9 cellular contexts compared by ENCODE assay signal in the genomic region with DNA sequence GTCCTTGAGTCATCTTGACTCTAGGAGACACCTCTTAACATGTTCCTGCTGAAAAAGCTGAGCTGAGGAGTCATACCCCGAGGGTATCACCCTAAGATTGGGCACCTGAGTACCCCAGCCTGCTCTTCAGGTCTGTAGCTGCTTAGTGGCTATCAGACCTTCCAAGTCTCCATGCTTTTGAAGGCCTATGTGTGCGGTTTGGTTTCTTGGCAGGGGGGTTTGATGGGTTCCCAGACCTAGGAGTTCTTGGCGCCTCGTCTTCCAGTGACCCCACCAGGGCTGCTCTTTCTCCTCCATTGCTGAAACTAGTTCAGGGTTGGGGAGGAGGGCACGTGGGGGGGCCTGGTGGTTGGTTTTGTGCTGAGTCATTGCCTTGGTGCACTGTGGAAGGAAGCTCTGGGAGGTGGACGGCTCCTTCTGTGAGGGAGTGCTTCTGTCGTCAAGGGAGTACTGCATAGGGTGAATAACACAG. TPM values are rescaled to one million over a fixed set of nuclear protein-coding genes. Genes with fewer than 3 reads are reported as not detected.
DNase-seq lines count a peak whose midpoint lies in the region; ATAC-seq, FAIRE-seq and TF ChIP-seq lines count a peak whose summit lies in the region.
"Had no signal": no experiment of that assay in that cellular context is flagged by ENCODE, and none has a peak within 500 bp of the region (broad histone marks: within the 10 kb centered on the region; RNA-seq: fewer than 3 reads in every experiment).

No MANE protein-coding gene starts in this region.

- FAIRE-seq in keratinocyte (lab: Jason Lieb, UNC) = no peak
- no peak for FAIRE-seq in frontal cortex (lab: Jason Lieb, UNC)

- H3K4me3 Mint-ChIP-seq in activated B cell treated with CpG ODN at 0.5 μM for 24 hours = no peak overlapping the region

- H3K27ac ChIP-seq in left ventricle myocardium inferior (replicated peaks) (peak overlapping the region; percentile 17), keratinocyte (ENCODE audit: control insufficient read depth, insufficient read depth, low read length) (peak overlapping the region; percentile 89)

- H3K9me1 ChIP-seq in keratinocyte (ENCODE audit: control insufficient read depth, extremely low read depth, insufficient read depth, low read length) = peaks cover 7% of the 10 kb centered on the region

- peaks cover 28% of the 10 kb centered on the region for H3K36me3 Mint-ChIP-seq in activated B cell treated with CpG ODN at 0.5 μM for 24 hours (ENCODE audit: low read depth)

- H3K9ac ChIP-seq in keratinocyte (ENCODE audit: control insufficient read depth, extremely low read depth, insufficient read depth, low read length) = peak overlapping the region; percentile 55

- H2AFZ ChIP-seq in keratinocyte (ENCODE audit: control insufficient read depth, low read length) = no peak overlapping the region

- H3K27ac Mint-ChIP-seq in activated B cell treated with CpG ODN at 0.5 μM for 24 hours = peak overlapping the region; percentile 72

- peaks cover 7% of the 10 kb centered on the region for H3K9me3 Mint-ChIP-seq in activated B cell treated with CpG ODN at 0.5 μM for 24 hours

- intact Hi-C loops in left ventricle myocardium inferior (cut with micrococcal nuclease) (loop anchor here (10.0 kb wide), 1 partner anchor 46 kb away; no protein-coding TSS in a partner anchor), cardiac septum (cut with DNase I) (no loop called here), activated B cell treated with CpG ODN at 0.5 μM for 24 hours (cut with micrococcal nuclease) (no loop called here)

- H3K4me1 Mint-ChIP-seq in activated B cell treated with CpG ODN at 0.5 μM for 24 hours = peaks cover 58% of the 10 kb centered on the region

- no peaks in the 10 kb centered on the region for H3K27me3 Mint-ChIP-seq in activated B cell treated with CpG ODN at 0.5 μM for 24 hours

- DNase-seq in left ventricle myocardium inferior = no peak
- no peak for DNase-seq in cardiac septum (ENCODE audit: low spot score)
- no peak for DNase-seq in activated B cell treated with CpG ODN at 0.5 μM for 24 hours
- peak; percentile 66 for DNase-seq in keratinocyte (ENCODE audit: low read depth, low spot score)
- DNase-seq in frontal cortex (ENCODE audit: low spot score in 2 of 2) = no peak
- DNase-seq: activated T-cell treated with anti-CD3 and anti-CD28 coated beads, Interleukin-2, amount 50 U/mL, for 48 hours had no signal

- H3K27me3 ChIP-seq in left ventricle myocardium inferior (ENCODE audit: low read depth) (no peaks in the 10 kb centered on the region), keratinocyte (ENCODE audit: control insufficient read depth, extremely low read depth, insufficient read depth, low read length) (no peaks in the 10 kb centered on the region)

- H3K36me3 ChIP-seq in left ventricle myocardium inferior (peaks cover 14% of the 10 kb centered on the region), keratinocyte (ENCODE audit: control insufficient read depth in 2 of 2, extremely low read depth in 1 of 2, insufficient read depth in 2 of 2, low read length in 2 of 2) (peaks cover 0 to 12% of the 10 kb centered on the region in 2 experiments)

- CTCF ChIA-PET in activated B cell treated with CpG ODN at 0.5 μM for 24 hours (lab: Charles Lee) = no interaction called here

- H3K9me3 ChIP-seq in left ventricle myocardium inferior (replicated peaks) (no peaks in the 10 kb centered on the region), keratinocyte (ENCODE audit: control insufficient read depth, low read depth, low read length) (no peaks in the 10 kb centered on the region)

- POLR2A ChIA-PET in activated B cell treated with CpG ODN at 0.5 μM for 24 hours (lab: Charles Lee) = interaction anchor here (0.7 to 2.9 kb wide), 2 partner anchors 11 to 21 kb away, joined by 4 to 14 read pairs; no protein-coding TSS in a partner anchor

- no peak for ATAC-seq in activated B cell treated with CpG ODN at 0.5 μM for 24 hours (ENCODE audit: low read depth)
- no peak for ATAC-seq in GM18498 (IDR thresholded peaks at IDR 0.05; ENCODE audit: unreplicated experiment)
- ATAC-seq in HG03354 (IDR thresholded peaks at IDR 0.05; ENCODE audit: poor library complexity, severe bottlenecking, unreplicated experiment) = no peak
- no peak for ATAC-seq in HG03432 (IDR thresholded peaks at IDR 0.05; ENCODE audit: unreplicated experiment)

- H3K79me2 ChIP-seq in keratinocyte (ENCODE audit: control insufficient read depth, insufficient read depth, low read length) = peaks cover 93% of the 10 kb centered on the region

- H3K4me3 ChIP-seq in left ventricle myocardium inferior = no peak overlapping the region
- peak overlapping the region in 1 of 3 experiments; percentile 8 for H3K4me3 ChIP-seq in keratinocyte (ENCODE audit: control insufficient read depth in 2 of 3, extremely low read depth in 1 of 3, insufficient read depth in 2 of 3, low read depth in 1 of 3, low read length in 3 of 3)

- dilution Hi-C loops in keratinocyte (cut with MboI; ENCODE audit: extremely low pct_ligation_motif_present, low sequenced_read_pairs) = no loop called here

- H4K20me1 ChIP-seq in keratinocyte (ENCODE audit: control insufficient read depth, extremely low read depth, insufficient read depth, low read length) = peaks cover 3% of the 10 kb centered on the region

- no peak for TF ChIP-seq CTCF in left ventricle myocardium inferior (IDR thresholded peaks at IDR 0.05; ENCODE audit: borderline replicate concordance)
- TF ChIP-seq CTCF in activated B cell treated with CpG ODN at 0.5 μM for 24 hours (IDR thresholded peaks at IDR 0.05) = no peak
- no peak for TF ChIP-seq CTCF in keratinocyte (optimal IDR thresholded peaks at IDR 0.05 in 1 of 3, IDR thresholded peaks at IDR 0.05 in 1 of 3, conservative IDR thresholded peaks at IDR 0.05 in 1 of 3; ENCODE audit: extremely low read depth in 1 of 3, insufficient read depth in 2 of 3, low read length in 3 of 3)

- peak overlapping the region; percentile 62 for H3K4me2 ChIP-seq in keratinocyte (ENCODE audit: control insufficient read depth, extremely low read depth, insufficient read depth, low read depth, low read length)

- H3K4me1 ChIP-seq in left ventricle myocardium inferior (peaks cover 74% of the 10 kb centered on the region), keratinocyte (ENCODE audit: control insufficient read depth, extremely low read depth, insufficient read depth, low read length) (peaks cover 32% of the 10 kb centered on the region)

RNA-seq across cellular contexts. Expression of a gene that starts 20.1 kb away (rescaled TPM):
- 66.8 TPM for total RNA-seq in left ventricle myocardium inferior
- total RNA-seq in cardiac septum = 54.6 TPM
- total RNA-seq in activated B cell treated with CpG ODN at 0.5 μM for 24 hours = 69.6 and 79.5 TPM in 2 replicates
- polyA plus RNA-seq in keratinocyte = 25.3 to 40.9 TPM (median 39.7 TPM) in 3 replicates
- 101 TPM for polyA plus RNA-seq in keratinocyte (2011; ENCODE audit: low read depth)
- polyA plus RNA-seq in keratinocyte (2011; cell fraction: cytosol; rRNA removed) = 14.2 and 14.8 TPM in 2 replicates
- polyA plus RNA-seq in keratinocyte (2011; cell fraction: nucleus; rRNA removed) = 184 and 194 TPM in 2 replicates
- 48.6 and 61.8 TPM in 2 replicates for polyA plus RNA-seq in keratinocyte (2012; ENCODE audit: low replicate concordance)
- 105 to 258 TPM (median 147 TPM) in 3 replicates for polyA minus RNA-seq in keratinocyte
- 54.7 TPM for polyA minus RNA-seq in keratinocyte (2011; cell fraction: cytosol; rRNA and poly(A)+ RNA removed)
- 547 and 879 TPM in 2 replicates for polyA minus RNA-seq in keratinocyte (2011; cell fraction: nucleus; rRNA and poly(A)+ RNA removed)
- 20.8 TPM for total RNA-seq in frontal cortex
